Comparison of ENCODE assay signal across 2 cellular contexts in genomic region chr7:124246262-124246863, GRCh38.
TF ChIP-seq lines count a peak whose summit lies in the region.

No MANE protein-coding gene starts in this region.

TF ChIP-seq in HepG2, 621 proteins besides CTCF, POLR2A, EP300 and RAD21:
- TF ChIP-seq TP53 (CRISPR knock-in tag; conservative IDR thresholded peaks at IDR 0.05), result peak; percentile 95; the same call in 1 of the 2 replicates
- no peak for TF ChIP-seq KDM2A (CRISPR knock-in tag; IDR thresholded peaks at IDR 0.05; ENCODE audit: borderline replicate concordance, low read depth)
- TF ChIP-seq SRY (CRISPR knock-in tag; IDR thresholded peaks at IDR 0.05), result no peak

TF ChIP-seq in GM12878, 131 proteins besides CTCF, POLR2A, EP300 and RAD21:
- no peak for TF ChIP-seq PRDM15 (CRISPR knock-in tag; IDR thresholded peaks at IDR 0.05)
- TF ChIP-seq POU2F2 (IDR thresholded peaks at IDR 0.05; ENCODE audit: borderline replicate concordance, low read depth, low read length), result no peak
- TF ChIP-seq E2F8 (IDR thresholded peaks at IDR 0.05; ENCODE audit: low read depth, partially characterized antibody), result no peak
- TF ChIP-seq MYC (IDR thresholded peaks at IDR 0.05; ENCODE audit: insufficient read depth, insufficient read length, insufficient replicate concordance, low read length, severe bottlenecking), result no peak
- no peak for TF ChIP-seq ZNF217 (IDR thresholded peaks at IDR 0.05)
- no peak for TF ChIP-seq SRF (IDR thresholded peaks at IDR 0.05; ENCODE audit: low read depth in 2 of 2, low read length in 2 of 2)
- TF ChIP-seq BCL3 (IDR thresholded peaks at IDR 0.05; ENCODE audit: borderline replicate concordance, insufficient read depth, low read depth, low read length, poor library complexity, severe bottlenecking), result no peak
- no peak for TF ChIP-seq IKZF1 (conservative IDR thresholded peaks at IDR 0.05)
- TF ChIP-seq ZBTB40 (IDR thresholded peaks at IDR 0.05; ENCODE audit: borderline replicate concordance), result no peak
- TF ChIP-seq ZNF207 (IDR thresholded peaks at IDR 0.05; ENCODE audit: borderline replicate concordance), result no peak
- no peak for TF ChIP-seq CBX5 (IDR thresholded peaks at IDR 0.05; ENCODE audit: low read depth)
- no peak for TF ChIP-seq SREBF2 (IDR thresholded peaks at IDR 0.05; ENCODE audit: low read length)
- no peak for TF ChIP-seq ZZZ3 (IDR thresholded peaks at IDR 0.05; ENCODE audit: control insufficient read depth, insufficient read length, low read depth)
- TF ChIP-seq EED (IDR thresholded peaks at IDR 0.05; ENCODE audit: low read depth), result no peak
- TF ChIP-seq PAX5 (IDR thresholded peaks at IDR 0.05; ENCODE audit: borderline replicate concordance, low read depth, low read length), result no peak
- TF ChIP-seq ELK1 (IDR thresholded peaks at IDR 0.05; ENCODE audit: low read depth, low read length), result no peak
- no peak for TF ChIP-seq IRF5 (IDR thresholded peaks at IDR 0.05; ENCODE audit: borderline replicate concordance)
